Comparison of ENCODE assay signal across 1 cellular context in the genomic region with DNA sequence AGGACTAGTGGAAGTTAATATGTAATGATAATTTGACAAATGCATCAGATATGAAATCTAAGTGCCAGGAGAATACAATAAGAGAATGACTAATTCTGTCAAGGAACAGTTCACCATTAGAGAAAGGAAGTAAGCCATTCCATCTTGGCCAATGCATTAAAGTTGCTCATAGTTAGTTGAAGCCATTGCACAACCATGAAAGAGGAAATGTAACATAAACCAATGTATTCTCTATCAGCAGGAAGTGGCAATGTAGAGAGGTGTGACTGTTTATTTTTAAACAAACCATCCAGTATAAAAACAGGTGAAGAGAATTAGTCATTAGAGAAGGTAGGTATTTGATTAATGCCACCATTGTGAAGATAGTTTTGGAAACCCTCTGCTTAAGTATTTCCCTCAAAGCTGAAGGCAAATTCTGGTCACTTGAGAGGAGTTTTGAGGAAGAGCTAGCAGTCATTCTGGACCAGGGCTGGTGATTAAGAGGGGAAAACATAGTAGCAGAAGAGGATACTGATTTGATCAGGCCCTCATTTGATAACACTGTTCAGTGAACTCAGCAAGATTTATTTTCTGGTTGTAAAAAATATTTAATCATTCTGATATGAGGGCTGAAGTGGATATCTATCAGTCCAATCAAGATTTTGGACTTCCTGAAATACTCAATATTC.
TF ChIP-seq lines count a peak whose summit lies in the region.

No MANE protein-coding gene starts in this region.

TF ChIP-seq in HCT116, 20 proteins besides CTCF, POLR2A, EP300 and RAD21 (continued from another document):
- TF ChIP-seq, protein P1, sequence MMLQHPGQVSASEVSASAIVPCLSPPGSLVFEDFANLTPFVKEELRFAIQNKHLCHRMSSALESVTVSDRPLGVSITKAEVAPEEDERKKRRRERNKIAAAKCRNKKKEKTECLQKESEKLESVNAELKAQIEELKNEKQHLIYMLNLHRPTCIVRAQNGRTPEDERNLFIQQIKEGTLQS (IDR thresholded peaks at IDR 0.05) = no peak
- TF ChIP-seq CEBPB (IDR thresholded peaks at IDR 0.05; ENCODE audit: low read depth) (peak; percentile 95), SIN3A (IDR thresholded peaks at IDR 0.05; ENCODE audit: low read depth) (no peak), ZNF274 (IDR thresholded peaks at IDR 0.05; ENCODE audit: low read depth, low read length) (no peak), EGR1 (IDR thresholded peaks at IDR 0.05; ENCODE audit: low read depth) (no peak), SRF (IDR thresholded peaks at IDR 0.05; ENCODE audit: low read depth) (no peak), JUND (IDR thresholded peaks at IDR 0.05) (peak; percentile 43), EZH2 (IDR thresholded peaks at IDR 0.05) (no peak), SP1 (IDR thresholded peaks at IDR 0.05; ENCODE audit: low read depth) (peak; percentile 61), ELF1 (IDR thresholded peaks at IDR 0.05; ENCODE audit: borderline replicate concordance, low read depth) (peak; percentile 23; the same call in 1 of the 2 replicates), FOSL1 (IDR thresholded peaks at IDR 0.05; ENCODE audit: low read depth) (peak; percentile 47), ZFX (IDR thresholded peaks at IDR 0.05) (no peak), CBX3 (IDR thresholded peaks at IDR 0.05; ENCODE audit: low read depth) (peak; percentile 47; the same call in 1 of the 2 replicates)
- TF ChIP-seq, protein P2, sequence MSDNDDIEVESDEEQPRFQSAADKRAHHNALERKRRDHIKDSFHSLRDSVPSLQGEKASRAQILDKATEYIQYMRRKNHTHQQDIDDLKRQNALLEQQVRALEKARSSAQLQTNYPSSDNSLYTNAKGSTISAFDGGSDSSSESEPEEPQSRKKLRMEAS (IDR thresholded peaks at IDR 0.05) = no peak
- TF ChIP-seq, protein P3, sequence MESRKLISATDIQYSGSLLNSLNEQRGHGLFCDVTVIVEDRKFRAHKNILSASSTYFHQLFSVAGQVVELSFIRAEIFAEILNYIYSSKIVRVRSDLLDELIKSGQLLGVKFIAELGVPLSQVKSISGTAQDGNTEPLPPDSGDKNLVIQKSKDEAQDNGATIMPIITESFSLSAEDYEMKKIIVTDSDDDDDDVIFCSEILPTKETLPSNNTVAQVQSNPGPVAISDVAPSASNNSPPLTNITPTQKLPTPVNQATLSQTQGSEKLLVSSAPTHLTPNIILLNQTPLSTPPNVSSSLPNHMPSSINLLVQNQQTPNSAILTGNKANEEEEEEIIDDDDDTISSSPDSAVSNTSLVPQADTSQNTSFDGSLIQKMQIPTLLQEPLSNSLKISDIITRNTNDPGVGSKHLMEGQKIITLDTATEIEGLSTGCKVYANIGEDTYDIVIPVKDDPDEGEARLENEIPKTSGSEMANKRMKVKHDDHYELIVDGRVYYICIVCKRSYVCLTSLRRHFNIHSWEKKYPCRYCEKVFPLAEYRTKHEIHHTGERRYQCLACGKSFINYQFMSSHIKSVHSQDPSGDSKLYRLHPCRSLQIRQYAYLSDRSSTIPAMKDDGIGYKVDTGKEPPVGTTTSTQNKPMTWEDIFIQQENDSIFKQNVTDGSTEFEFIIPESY (IDR thresholded peaks at IDR 0.05; ENCODE audit: extremely low read depth, insufficient replicate concordance, low read length) = no peak
